24 cellular contexts compared by ENCODE assay signal in the genomic region with DNA sequence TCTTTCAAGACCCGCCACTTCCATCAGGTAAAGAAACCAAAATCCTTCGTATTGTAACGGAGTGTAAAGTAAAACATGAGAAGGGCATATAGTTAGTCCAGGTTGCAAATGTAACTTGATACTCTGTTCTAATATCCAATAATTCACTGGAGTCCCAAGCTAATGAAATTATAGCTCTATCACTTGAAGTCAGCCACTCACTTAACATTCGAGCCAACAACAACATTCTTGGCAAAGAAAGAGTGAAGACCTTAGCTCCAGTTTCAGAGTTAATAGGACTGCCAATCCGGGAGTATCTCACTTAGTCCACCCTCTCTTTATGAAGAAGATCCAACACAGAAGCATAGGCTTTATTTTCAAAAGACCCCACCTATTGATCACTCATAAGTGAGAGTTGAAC.
"Had no signal": no experiment of that assay in that cellular context is flagged by ENCODE, and none has a peak within 500 bp of the region (broad histone marks: within the 10 kb centered on the region; RNA-seq: fewer than 3 reads in every experiment).

No MANE protein-coding gene starts in this region.

- H3K27me3 Mint-ChIP-seq: effector memory CD8-positive, alpha-beta T cell; type B pancreatic cell had no signal

- H3K9me3 Mint-ChIP-seq: type B pancreatic cell had no signal

- H3K9me3 ChIP-seq: heart right ventricle, lower lobe of right lung, ovary, psoas muscle, sigmoid colon, testis, tibial artery had no signal

- DNase-seq: cortex of kidney; effector memory CD8-positive, alpha-beta T cell; foreskin melanocyte; glutamatergic neuron; heart right ventricle; hippocampal formation; left colon; left ventricle myocardium superior; lower lobe of right lung; natural killer cell; occipital lobe; ovary; posterior cingulate gyrus; psoas muscle; right cardiac atrium; sigmoid colon; stimulated activated CD4-positive, alpha-beta T cell treated with anti-CD3 and anti-CD28 coated beads, Interleukin-2, amount 100 ng/mL, for 24 hours; stimulated activated CD4-positive, alpha-beta T cell treated with anti-CD3 and anti-CD28 coated beads, Interleukin-4, amount 100 ng/mL, for 24 hours; stimulated activated naive CD4-positive, alpha-beta T cell treated with Interleukin-2 at 50 U/mL for 16 hours; substantia nigra; testis; tibial artery had no signal

- H3K27me3 ChIP-seq: heart right ventricle, ovary, sigmoid colon, testis, tibial artery had no signal

- H3K27ac Mint-ChIP-seq: effector memory CD8-positive, alpha-beta T cell; natural killer cell; stimulated activated effector memory CD8-positive, alpha-beta T cell treated with anti-CD3 and anti-CD28 coated beads, Interleukin-12 subunit alpha, Interleukin-12 subunit beta, amount 100 ng/mL, for 72 hours; type B pancreatic cell had no signal

- H3K4me3 Mint-ChIP-seq: effector memory CD8-positive, alpha-beta T cell; natural killer cell; stimulated activated effector memory CD8-positive, alpha-beta T cell treated with anti-CD3 and anti-CD28 coated beads, Interleukin-12 subunit alpha, Interleukin-12 subunit beta, amount 100 ng/mL, for 72 hours; type B pancreatic cell had no signal

- H3K36me3 ChIP-seq: heart right ventricle, lower lobe of right lung, ovary, sigmoid colon, tibial artery had no signal

- H3K4me1 ChIP-seq: heart right ventricle, lower lobe of right lung, sigmoid colon, testis, tibial artery had no signal

- H3K4me3 ChIP-seq: heart right ventricle, lower lobe of right lung, ovary, psoas muscle, sigmoid colon, testis, tibial artery had no signal

- ATAC-seq: effector memory CD8-positive, alpha-beta T cell; heart right ventricle; left colon; left ventricle myocardium superior; lower lobe of right lung; natural killer cell; psoas muscle; stimulated activated effector memory CD8-positive, alpha-beta T cell treated with anti-CD3 and anti-CD28 coated beads, Interleukin-12 subunit alpha, Interleukin-12 subunit beta, amount 100 ng/mL, for 72 hours had no signal

- H3K27ac ChIP-seq: heart right ventricle, lower lobe of right lung, ovary, psoas muscle, sigmoid colon, testis, tibial artery had no signal

- H3K4me1 Mint-ChIP-seq: natural killer cell; stimulated activated effector memory CD8-positive, alpha-beta T cell treated with anti-CD3 and anti-CD28 coated beads, Interleukin-12 subunit alpha, Interleukin-12 subunit beta, amount 100 ng/mL, for 72 hours had no signal
